Comparison of ENCODE assay signal across 1 cellular context in genomic region chr20:62797671-62798532, GRCh38.
TF ChIP-seq lines count a peak whose summit lies in the region.

No MANE protein-coding gene starts in this region.

TF ChIP-seq in HCT116, 20 proteins besides CTCF, POLR2A, EP300 and RAD21 (continued from another document):
- TF ChIP-seq REST (IDR thresholded peaks at IDR 0.05; ENCODE audit: low read depth) (no peak), EGR1 (IDR thresholded peaks at IDR 0.05; ENCODE audit: low read depth) (no peak), ZFX (IDR thresholded peaks at IDR 0.05) (no peak), ZNF274 (IDR thresholded peaks at IDR 0.05; ENCODE audit: low read depth, low read length) (no peak), SIN3A (IDR thresholded peaks at IDR 0.05; ENCODE audit: low read depth) (no peak), EZH2 (IDR thresholded peaks at IDR 0.05) (no peak), CBX3 (IDR thresholded peaks at IDR 0.05; ENCODE audit: low read depth) (no peak), EZH2phosphoT487 (IDR thresholded peaks at IDR 0.05; ENCODE audit: borderline replicate concordance) (no peak)
